ENCODE assay signal across 8 cellular contexts in the genomic region with DNA sequence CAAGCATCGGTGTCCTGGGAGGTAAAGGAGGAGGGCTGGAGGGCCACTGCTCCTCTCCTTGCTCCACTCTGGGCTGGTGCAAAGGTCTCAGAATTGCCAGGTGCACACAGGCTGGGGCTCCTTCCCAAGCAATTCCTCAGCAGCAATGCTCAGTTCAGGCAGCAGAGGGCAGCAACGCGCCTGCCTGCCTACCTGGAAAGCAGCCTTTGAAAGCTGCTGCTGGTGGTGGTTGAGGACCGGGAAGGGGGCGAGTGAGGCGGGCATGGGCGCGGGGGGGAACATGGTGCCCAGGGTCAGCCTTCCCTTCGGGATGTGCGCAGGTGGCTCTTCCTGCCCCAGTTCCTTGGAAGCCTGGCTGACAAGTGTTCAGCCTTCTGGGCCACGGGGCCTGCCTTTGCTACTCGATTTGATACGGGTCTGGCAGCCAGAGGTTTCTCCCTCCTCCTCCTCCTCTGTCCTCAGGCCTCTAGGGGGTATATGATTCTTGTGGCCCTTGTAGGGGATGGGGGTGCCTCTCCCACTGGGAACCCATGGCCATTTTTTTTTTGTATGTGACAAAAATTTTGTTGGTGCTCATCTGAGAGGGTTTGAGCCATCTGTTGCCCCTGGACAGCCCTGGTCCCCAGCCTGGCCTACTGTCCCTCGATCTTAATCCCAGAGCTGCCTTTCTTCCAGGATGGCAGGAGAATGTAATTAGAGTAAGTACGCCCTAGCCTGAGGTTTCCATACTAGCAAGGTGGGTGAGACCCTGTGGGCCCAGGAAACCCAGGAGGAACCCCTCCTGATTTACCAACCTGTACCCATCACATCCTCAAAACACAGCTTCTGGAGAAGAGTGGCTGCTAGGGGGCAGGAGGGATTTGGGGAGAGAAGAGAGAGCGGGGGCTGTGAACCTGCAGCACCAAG. TPM values are rescaled to one million over a fixed set of nuclear protein-coding genes. Genes with fewer than 3 reads are reported as not detected.
A peak's percentile ranks its signal among the peaks of the same experiment; 100 is the strongest.
DNase-seq lines count a peak whose midpoint lies in the region; ATAC-seq and TF ChIP-seq lines count a peak whose summit lies in the region.

No MANE protein-coding gene starts in this region.

- H3K27me3 Mint-ChIP-seq in GM23338 (ENCODE audit: insufficient read depth, low read depth, poor library complexity): peaks cover 26% of the 10 kb centered on the region

- peaks cover 18% of the 10 kb centered on the region for H3K36me3 Mint-ChIP-seq in GM23338 (ENCODE audit: low read depth)

- no peaks in the 10 kb centered on the region for H3K9me3 Mint-ChIP-seq in GM23338

- H3K4me1 ChIP-seq in GM23338 (ENCODE audit: insufficient read depth) (peaks cover 27% of the 10 kb centered on the region), right atrium auricular region (peaks cover 0 to 48% of the 10 kb centered on the region in 2 donors)

- H3F3A ChIP-seq in GM23338 (replicated peaks; ENCODE audit: low read depth): peaks cover 22% of the 10 kb centered on the region; the same call in 1 of the 2 replicates

- peak overlapping the region; percentile 61 for H3K4me3 Mint-ChIP-seq in GM23338

- DNase-seq in CD1c-positive myeloid dendritic cell (ENCODE audit: extremely low spot score) (peak; percentile 81), GM23338 (ENCODE audit: low spot score) (peak; percentile 87), NCI-H146 (lab: John Stamatoyannopoulos, UW) (peak; percentile 87), T-helper 2 cell (peak; percentile 53 to 78 (median 67)), anterior cingulate cortex (lab: John Stamatoyannopoulos, UW) (peak in 57 of 58 donors; percentile 25 to 91 (median 68)), right atrium auricular region (ENCODE audit: low spot score) (peak; percentile 91), retinal pigment epithelial cell (ENCODE audit: low read depth) (no peak)

- H3K4me3 ChIP-seq in GM23338 (peak overlapping the region; percentile 49), right atrium auricular region (no peak overlapping the region), retinal pigment epithelial cell (ENCODE audit: low read length) (peak overlapping the region; percentile 26)

- no peak overlapping the region for H3K27ac ChIP-seq in GM23338 (ENCODE audit: low read depth)
- peak overlapping the region; percentile 46 to 66 for H3K27ac ChIP-seq in right atrium auricular region

- peak overlapping the region; percentile 81 for H3K4me2 ChIP-seq in GM23338

- H3K36me3 ChIP-seq in GM23338 (ENCODE audit: insufficient read depth): no peaks in the 10 kb centered on the region; the same call in 1 of the 2 replicates
- H3K36me3 ChIP-seq in right atrium auricular region: peaks cover 17% of the 10 kb centered on the region

- H3K79me2 ChIP-seq in GM23338 (replicated peaks; ENCODE audit: insufficient read depth): no peaks in the 10 kb centered on the region

- H3K9me2 ChIP-seq in GM23338 (ENCODE audit: insufficient read depth): no peaks in the 10 kb centered on the region

- H3K9me3 ChIP-seq in right atrium auricular region: no peaks in the 10 kb centered on the region

- H2AFZ ChIP-seq in GM23338: no peak overlapping the region

- ATAC-seq in GM23338 (peak; percentile 68), GM19328 (IDR thresholded peaks at IDR 0.05; ENCODE audit: unreplicated experiment) (no peak)

- TF ChIP-seq CTCF in GM23338 (conservative IDR thresholded peaks at IDR 0.05; ENCODE audit: low read depth in 2 of 2) (peak; percentile 84 to 99), right atrium auricular region (IDR thresholded peaks at IDR 0.05) (peak; percentile 90 to 99), retinal pigment epithelial cell (conservative IDR thresholded peaks at IDR 0.05; ENCODE audit: low read depth, low read length) (peak; percentile 98)

- no peaks in the 10 kb centered on the region; the same call in 1 of the 2 replicates for H4K20me1 ChIP-seq in GM23338 (replicated peaks; ENCODE audit: insufficient read depth)

- H3K4me1 Mint-ChIP-seq in GM23338: peaks cover 31% of the 10 kb centered on the region

- H3K27me3 ChIP-seq in GM23338 (ENCODE audit: insufficient read depth) (no peaks in the 10 kb centered on the region), right atrium auricular region (no peaks in the 10 kb centered on the region)

- no peak overlapping the region for H3K27ac Mint-ChIP-seq in GM23338

TF ChIP-seq in GM23338, 12 proteins besides CTCF, POLR2A, EP300 and RAD21 (continues in another document):
- no peak for TF ChIP-seq STAT1 (IDR thresholded peaks at IDR 0.05; ENCODE audit: unreplicated experiment)
- TF ChIP-seq EZH2 (IDR thresholded peaks at IDR 0.05; ENCODE audit: low read depth, unreplicated experiment): no peak
- TF ChIP-seq, protein P1, sequence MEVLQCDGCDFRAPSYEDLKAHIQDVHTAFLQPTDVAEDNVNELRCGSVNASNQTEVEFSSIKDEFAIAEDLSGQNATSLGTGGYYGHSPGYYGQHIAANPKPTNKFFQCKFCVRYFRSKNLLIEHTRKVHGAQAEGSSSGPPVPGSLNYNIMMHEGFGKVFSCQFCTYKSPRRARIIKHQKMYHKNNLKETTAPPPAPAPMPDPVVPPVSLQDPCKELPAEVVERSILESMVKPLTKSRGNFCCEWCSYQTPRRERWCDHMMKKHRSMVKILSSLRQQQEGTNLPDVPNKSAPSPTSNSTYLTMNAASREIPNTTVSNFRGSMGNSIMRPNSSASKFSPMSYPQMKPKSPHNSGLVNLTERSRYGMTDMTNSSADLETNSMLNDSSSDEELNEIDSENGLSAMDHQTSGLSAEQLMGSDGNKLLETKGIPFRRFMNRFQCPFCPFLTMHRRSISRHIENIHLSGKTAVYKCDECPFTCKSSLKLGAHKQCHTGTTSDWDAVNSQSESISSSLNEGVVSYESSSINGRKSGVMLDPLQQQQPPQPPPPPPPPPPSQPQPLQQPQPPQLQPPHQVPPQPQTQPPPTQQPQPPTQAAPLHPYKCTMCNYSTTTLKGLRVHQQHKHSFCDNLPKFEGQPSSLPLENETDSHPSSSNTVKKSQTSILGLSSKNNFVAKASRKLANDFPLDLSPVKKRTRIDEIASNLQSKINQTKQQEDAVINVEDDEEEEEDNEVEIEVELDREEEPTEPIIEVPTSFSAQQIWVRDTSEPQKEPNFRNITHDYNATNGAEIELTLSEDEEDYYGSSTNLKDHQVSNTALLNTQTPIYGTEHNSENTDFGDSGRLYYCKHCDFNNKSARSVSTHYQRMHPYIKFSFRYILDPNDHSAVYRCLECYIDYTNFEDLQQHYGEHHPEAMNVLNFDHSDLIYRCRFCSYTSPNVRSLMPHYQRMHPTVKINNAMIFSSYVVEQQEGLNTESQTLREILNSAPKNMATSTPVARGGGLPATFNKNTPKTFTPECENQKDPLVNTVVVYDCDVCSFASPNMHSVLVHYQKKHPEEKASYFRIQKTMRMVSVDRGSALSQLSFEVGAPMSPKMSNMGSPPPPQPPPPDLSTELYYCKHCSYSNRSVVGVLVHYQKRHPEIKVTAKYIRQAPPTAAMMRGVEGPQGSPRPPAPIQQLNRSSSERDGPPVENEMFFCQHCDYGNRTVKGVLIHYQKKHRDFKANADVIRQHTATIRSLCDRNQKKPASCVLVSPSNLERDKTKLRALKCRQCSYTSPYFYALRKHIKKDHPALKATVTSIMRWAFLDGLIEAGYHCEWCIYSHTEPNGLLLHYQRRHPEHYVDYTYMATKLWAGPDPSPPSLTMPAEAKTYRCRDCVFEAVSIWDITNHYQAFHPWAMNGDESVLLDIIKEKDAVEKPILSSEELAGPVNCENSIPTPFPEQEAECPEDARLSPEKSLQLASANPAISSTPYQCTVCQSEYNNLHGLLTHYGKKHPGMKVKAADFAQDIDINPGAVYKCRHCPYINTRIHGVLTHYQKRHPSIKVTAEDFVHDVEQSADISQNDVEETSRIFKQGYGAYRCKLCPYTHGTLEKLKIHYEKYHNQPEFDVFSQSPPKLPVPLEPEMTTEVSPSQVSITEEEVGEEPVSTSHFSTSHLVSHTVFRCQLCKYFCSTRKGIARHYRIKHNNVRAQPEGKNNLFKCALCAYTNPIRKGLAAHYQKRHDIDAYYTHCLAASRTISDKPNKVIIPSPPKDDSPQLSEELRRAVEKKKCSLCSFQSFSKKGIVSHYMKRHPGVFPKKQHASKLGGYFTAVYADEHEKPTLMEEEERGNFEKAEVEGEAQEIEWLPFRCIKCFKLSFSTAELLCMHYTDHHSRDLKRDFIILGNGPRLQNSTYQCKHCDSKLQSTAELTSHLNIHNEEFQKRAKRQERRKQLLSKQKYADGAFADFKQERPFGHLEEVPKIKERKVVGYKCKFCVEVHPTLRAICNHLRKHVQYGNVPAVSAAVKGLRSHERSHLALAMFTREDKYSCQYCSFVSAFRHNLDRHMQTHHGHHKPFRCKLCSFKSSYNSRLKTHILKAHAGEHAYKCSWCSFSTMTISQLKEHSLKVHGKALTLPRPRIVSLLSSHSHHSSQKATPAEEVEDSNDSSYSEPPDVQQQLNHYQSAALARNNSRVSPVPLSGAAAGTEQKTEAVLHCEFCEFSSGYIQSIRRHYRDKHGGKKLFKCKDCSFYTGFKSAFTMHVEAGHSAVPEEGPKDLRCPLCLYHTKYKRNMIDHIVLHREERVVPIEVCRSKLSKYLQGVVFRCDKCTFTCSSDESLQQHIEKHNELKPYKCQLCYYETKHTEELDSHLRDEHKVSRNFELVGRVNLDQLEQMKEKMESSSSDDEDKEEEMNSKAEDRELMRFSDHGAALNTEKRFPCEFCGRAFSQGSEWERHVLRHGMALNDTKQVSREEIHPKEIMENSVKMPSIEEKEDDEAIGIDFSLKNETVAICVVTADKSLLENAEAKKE (CRISPR knock-in tag; IDR thresholded peaks at IDR 0.05): no peak
- TF ChIP-seq, protein P2, sequence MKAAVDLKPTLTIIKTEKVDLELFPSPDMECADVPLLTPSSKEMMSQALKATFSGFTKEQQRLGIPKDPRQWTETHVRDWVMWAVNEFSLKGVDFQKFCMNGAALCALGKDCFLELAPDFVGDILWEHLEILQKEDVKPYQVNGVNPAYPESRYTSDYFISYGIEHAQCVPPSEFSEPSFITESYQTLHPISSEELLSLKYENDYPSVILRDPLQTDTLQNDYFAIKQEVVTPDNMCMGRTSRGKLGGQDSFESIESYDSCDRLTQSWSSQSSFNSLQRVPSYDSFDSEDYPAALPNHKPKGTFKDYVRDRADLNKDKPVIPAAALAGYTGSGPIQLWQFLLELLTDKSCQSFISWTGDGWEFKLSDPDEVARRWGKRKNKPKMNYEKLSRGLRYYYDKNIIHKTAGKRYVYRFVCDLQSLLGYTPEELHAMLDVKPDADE (IDR thresholded peaks at IDR 0.05): no peak

RNA-seq across cellular contexts. Expression of gene MRPS18A, which starts 20.1 kb away (rescaled TPM):
- 51.7 and 62.7 TPM in 2 replicates for total RNA-seq in GM23338 (2014; rRNA removed; shearing (Covaris generic))
- polyA plus RNA-seq in GM23338 (2016; fragmentation: Nextera tagmentation; extraction: Ambion mirVana): 58.6 and 58.9 TPM in 2 replicates
- total RNA-seq in right atrium auricular region: 10 to 100 TPM; 40.4 to 42.7 TPM

RNA-seq across cellular contexts. Expression of gene RSPH9, which starts 22.7 kb away (rescaled TPM):
- total RNA-seq in GM23338 (2014; rRNA removed; shearing (Covaris generic)): 0.10 TPM in 1 of 2 replicates, not detected in the other
- polyA plus RNA-seq in GM23338 (2016; fragmentation: Nextera tagmentation; extraction: Ambion mirVana): 0.38 and 0.39 TPM in 2 replicates
- total RNA-seq in right atrium auricular region: under 1 TPM in 1 of 2 donors, not detected in 1; 0.12 TPM

RNA-seq across cellular contexts. Expression of gene MAD2L1BP, which starts 31.9 kb away (rescaled TPM):
- total RNA-seq in GM23338 (2014; rRNA removed; shearing (Covaris generic)): 39.6 and 51.7 TPM in 2 replicates
- polyA plus RNA-seq in GM23338 (2016; fragmentation: Nextera tagmentation; extraction: Ambion mirVana): 26.6 and 27.2 TPM in 2 replicates
- total RNA-seq in right atrium auricular region: 10 to 100 TPM; 22.8 to 28.2 TPM

RNA-seq across cellular contexts. Expression of gene GTPBP2, which starts 38.4 kb away (rescaled TPM):
- total RNA-seq in GM23338 (2014; rRNA removed; shearing (Covaris generic)): 46.4 and 55.9 TPM in 2 replicates
- polyA plus RNA-seq in GM23338 (2016; fragmentation: Nextera tagmentation; extraction: Ambion mirVana): 14.9 and 17.5 TPM in 2 replicates
- 10 to 100 TPM; 15.7 to 20.7 TPM for total RNA-seq in right atrium auricular region

Comparison
In these comparisons a context has a peak if more than half of its experiments do, and no peak if none do; other contexts are left out.
1. H3K4me3 ChIP-seq: peak in GM23338 (single experiment) and retinal pigment epithelial cell (single experiment); none in right atrium auricular region (0 of 2).
2. Peak in every context shown above with its lines, with median percentiles within 50 percentile points of each other: CTCF ChIP-seq.